Comparison of ENCODE assay signal across 3 cellular contexts in the genomic region with DNA sequence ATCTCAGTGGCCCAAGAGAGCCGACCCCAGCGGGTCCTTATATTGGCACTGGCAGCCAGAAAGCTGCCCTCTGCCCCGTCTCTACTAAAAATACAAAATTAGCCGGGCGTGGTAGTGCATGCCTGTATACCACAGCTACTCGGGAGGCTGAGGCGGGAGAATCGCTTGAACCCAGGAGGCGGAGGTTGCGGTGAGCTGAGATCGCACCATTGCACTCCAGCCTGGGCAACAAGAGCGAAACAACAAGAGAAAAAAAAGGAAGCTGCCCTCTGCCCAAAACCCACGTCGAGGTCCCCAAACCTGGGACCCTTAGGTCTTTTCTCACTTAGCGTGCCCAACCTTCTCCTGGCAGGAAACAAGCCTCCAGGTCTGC. TPM values are rescaled to one million over a fixed set of nuclear protein-coding genes. Genes with fewer than 3 reads are reported as not detected.
A peak's percentile ranks its signal among the peaks of the same experiment; 100 is the strongest.
DNase-seq lines count a peak whose midpoint lies in the region; ATAC-seq and TF ChIP-seq lines count a peak whose summit lies in the region.
"Not testable (repeated sequence)": the region's sequence is repeated elsewhere in the genome, so short reads cannot be mapped to it uniquely, and the experiment has no call there.
"Had no signal": no experiment of that assay in that cellular context is flagged by ENCODE, and none has a peak within 500 bp of the region (broad histone marks: within the 10 kb centered on the region; RNA-seq: fewer than 3 reads in every experiment).

No MANE protein-coding gene starts in this region.

- H3K4me1 Mint-ChIP-seq in central memory CD8-positive, alpha-beta T cell, result peaks cover 45% of the 10 kb centered on the region
- H3K4me1 Mint-ChIP-seq in type B pancreatic cell (ENCODE audit: unreplicated experiment), result peaks cover 13% of the 10 kb centered on the region

- not testable (repeated sequence) for H3K27me3 Mint-ChIP-seq in central memory CD8-positive, alpha-beta T cell; type B pancreatic cell

- not testable (repeated sequence) for TF ChIP-seq CTCF in type B pancreatic cell (conservative IDR thresholded peaks at IDR 0.05)

- ATAC-seq in central memory CD8-positive, alpha-beta T cell (replicated peaks; ENCODE audit: extremely low read depth, poor library complexity, severe bottlenecking), result not testable (repeated sequence)

- H3K4me3 Mint-ChIP-seq in central memory CD8-positive, alpha-beta T cell, result peak overlapping the region; percentile 98
- H3K4me3 Mint-ChIP-seq in type B pancreatic cell, result peak overlapping the region; percentile 95

- not testable (repeated sequence) for H3K9me3 Mint-ChIP-seq in central memory CD8-positive, alpha-beta T cell; type B pancreatic cell

- not testable (repeated sequence) for DNase-seq in central memory CD8-positive, alpha-beta T cell (ENCODE audit: low spot score in 2 of 2); type B pancreatic cell (ENCODE audit: extremely low spot score, unreplicated experiment)

- H3K27ac Mint-ChIP-seq in central memory CD8-positive, alpha-beta T cell (ENCODE audit: low read depth), result peak overlapping the region; percentile 97
- peak overlapping the region; percentile 85 for H3K27ac Mint-ChIP-seq in type B pancreatic cell

- peaks cover 34% of the 10 kb centered on the region for H3K36me3 Mint-ChIP-seq in central memory CD8-positive, alpha-beta T cell (ENCODE audit: insufficient read depth)
- H3K36me3 Mint-ChIP-seq in type B pancreatic cell, result peaks cover 15% of the 10 kb centered on the region

RNA-seq across cellular contexts. Expression of a gene that starts 0.9 kb away (rescaled TPM):
- 110 and 155 TPM in 2 replicates for total RNA-seq in type B pancreatic cell (ENCODE audit: low replicate concordance)

RNA-seq across cellular contexts. Expression of a gene that starts 20.6 kb away (rescaled TPM):
- total RNA-seq in type B pancreatic cell (ENCODE audit: low replicate concordance), result 2.6 and 4.8 TPM in 2 replicates

RNA-seq across cellular contexts. Expression of a gene that starts 24.0 kb away (rescaled TPM):
- total RNA-seq in type B pancreatic cell (ENCODE audit: low replicate concordance), result 53.9 and 55.2 TPM in 2 replicates

RNA-seq across cellular contexts. Expression of a gene that starts 42.3 kb away (rescaled TPM):
- total RNA-seq in type B pancreatic cell (ENCODE audit: low replicate concordance), result not detected in 2 replicates
- total RNA-seq: H4 had no signal

RNA-seq across cellular contexts. Expression of a gene that starts 51.7 kb away (rescaled TPM):
- total RNA-seq in type B pancreatic cell (ENCODE audit: low replicate concordance), result 0.12 and 0.22 TPM in 2 replicates
- total RNA-seq: H4 had no signal
